ENCODE assay signal across 9 cellular contexts in genomic region chr6:30955367-30956042, GRCh38. TPM values are rescaled to one million over a fixed set of nuclear protein-coding genes. Genes with fewer than 3 reads are reported as not detected.
DNase-seq lines count a peak whose midpoint lies in the region; ATAC-seq and TF ChIP-seq lines count a peak whose summit lies in the region.
"Had no signal": no experiment of that assay in that cellular context is flagged by ENCODE, and none has a peak within 500 bp of the region (broad histone marks: within the 10 kb centered on the region; RNA-seq: fewer than 3 reads in every experiment).

No MANE protein-coding gene starts in this region.

- no peaks in the 10 kb centered on the region for H3K36me3 ChIP-seq in HUES64 (ENCODE audit: insufficient read depth, low read length)

- H3K9me3 Mint-ChIP-seq in WTC11 = peaks cover 25% of the 10 kb centered on the region

- CTCF ChIA-PET in WTC11 (lab: Charles Lee) = interaction anchor here (0.7 to 2.7 kb wide), 11 partner anchors 13 to 132 kb away, joined by 3 to 29 read pairs (median 6); partner anchors contain the start of gene VARS2

- H3K9ac ChIP-seq in HUES64 (ENCODE audit: low read depth, low read length) = peak overlapping the region; percentile 64

- ATAC-seq in GM18909 (IDR thresholded peaks at IDR 0.05; ENCODE audit: poor library complexity, unreplicated experiment) (peak; percentile 72), WTC11 (peak; percentile 82), left colon (peak; percentile 82), GM18858 (IDR thresholded peaks at IDR 0.05; ENCODE audit: unreplicated experiment) (no peak)

- WGBS in HUES64 = 3% methylated on average over 43 of the region's 46 CpGs

- peaks cover 14% of the 10 kb centered on the region for H3K4me1 ChIP-seq in HUES64 (ENCODE audit: insufficient read depth, low read length)

- H3K27ac Mint-ChIP-seq in WTC11 = no peak overlapping the region

- TF ChIP-seq CTCF in WTC11 (IDR thresholded peaks at IDR 0.05) = no peak
- no peak for TF ChIP-seq CTCF in cardiac fibroblast (IDR thresholded peaks at IDR 0.05; ENCODE audit: low read depth, low read length)

- 0 out of 2 replicates have a peak, but pooled peaks cover 3% of the 10 kb centered on the region for H3K9me3 ChIP-seq in HUES64 (ENCODE audit: insufficient read depth, low read depth, low read length)

- H3K36me3 Mint-ChIP-seq in WTC11 = no peaks in the 10 kb centered on the region

- peaks cover 69% of the 10 kb centered on the region for H3K27me3 Mint-ChIP-seq in WTC11 (ENCODE audit: low read depth)

- H3K4me3 Mint-ChIP-seq in WTC11 = peak overlapping the region; percentile 64

- H3K4me3 ChIP-seq in HUES64 (ENCODE audit: low read length) = peak overlapping the region; percentile 69
- H3K4me3 ChIP-seq in cardiac fibroblast (replicated peaks in 1 of 2; ENCODE audit: low read depth in 2 of 2, low read length in 2 of 2) = peak overlapping the region; percentile 29 to 39

- H3K4me1 Mint-ChIP-seq in WTC11 = peaks cover 24% of the 10 kb centered on the region

- peak; percentile 80 for DNase-seq in WTC11 (ENCODE audit: low spot score)
- peak; percentile 9 to 15 for DNase-seq in cardiac fibroblast (ENCODE audit: low read depth in 2 of 2)
- peak; percentile 66 to 74 for DNase-seq in left colon
- DNase-seq in stimulated activated CD4-positive, alpha-beta T cell treated with anti-CD3 and anti-CD28 coated beads, Interleukin-2, amount 100 ng/mL, for 24 hours = peak; percentile 74 to 86
- no peak for DNase-seq in dedifferentiated amniotic fluid mesenchymal stem cell (ENCODE audit: extremely low spot score)

- POLR2A ChIA-PET in WTC11 (lab: Charles Lee) = no interaction called here

- intact Hi-C loops in left colon (cut with DNase I, micrococcal nuclease) = no loop called here

- H3K27ac ChIP-seq in HUES64 (ENCODE audit: low read depth, low read length) = no peak overlapping the region

- H3K27me3 ChIP-seq in HUES64 (ENCODE audit: insufficient read depth, low read length) = peaks cover 35% of the 10 kb centered on the region

TF ChIP-seq in WTC11, 78 proteins besides CTCF, POLR2A, EP300 and RAD21:
- TF ChIP-seq ZNF423 (CRISPR knock-in tag; IDR thresholded peaks at IDR 0.05) (peak; percentile 8; the same call in 1 of the 2 replicates), USF2 (CRISPR knock-in tag; IDR thresholded peaks at IDR 0.05) (no peak), ZNF281 (CRISPR knock-in tag; IDR thresholded peaks at IDR 0.05) (0 out of 2 replicates have a peak, but pooled peaks have one; percentile 61)

RNA-seq across cellular contexts. Expression of gene MUCL3, which starts 14.7 kb away (rescaled TPM):
- 0.10 TPM for polyA plus RNA-seq in HUES64 (2013, experiment 1 of 2)
- polyA plus RNA-seq in HUES64 (2013, experiment 2 of 2) = 0.13 TPM
- 0.15 to 0.21 TPM (median 0.18 TPM) in 3 replicates for total RNA-seq in WTC11 (2021)
- not detected for total RNA-seq in left colon
- total RNA-seq: myocyte had no signal

RNA-seq across cellular contexts. Expression of gene SFTA2, which starts 23.5 kb away (rescaled TPM):
- polyA plus RNA-seq in HUES64 (2013, experiment 1 of 2) = not detected
- polyA plus RNA-seq in HUES64 (2013, experiment 2 of 2) = not detected
- total RNA-seq in WTC11 (2021) (0.66 to 0.80 TPM in 2 of 3 replicates, not detected in the other), left colon (not detected)
- total RNA-seq: myocyte had no signal

RNA-seq across cellular contexts. Expression of gene MUC21, which starts 28.0 kb away (rescaled TPM):
- polyA plus RNA-seq in HUES64 (2013, experiment 1 of 2) = not detected
- not detected for polyA plus RNA-seq in HUES64 (2013, experiment 2 of 2)
- total RNA-seq in WTC11 (2021) = not detected in 3 replicates
- not detected for total RNA-seq in left colon
- total RNA-seq: myocyte had no signal

RNA-seq across cellular contexts. Expression of gene VARS2, which starts 41.5 kb away (rescaled TPM):
- polyA plus RNA-seq in HUES64 (2013, experiment 1 of 2) = 25.4 TPM
- 23.3 TPM for polyA plus RNA-seq in HUES64 (2013, experiment 2 of 2)
- total RNA-seq in WTC11 (2021) = 65.6 to 74.1 TPM (median 69.9 TPM) in 3 replicates
- total RNA-seq in left colon = 10 to 100 TPM; 17.7 to 34.8 TPM

RNA-seq across cellular contexts. Expression of gene GTF2H4, which starts 47.5 kb away (rescaled TPM):
- 31.2 TPM for polyA plus RNA-seq in HUES64 (2013, experiment 1 of 2)
- 24.7 TPM for polyA plus RNA-seq in HUES64 (2013, experiment 2 of 2)
- total RNA-seq in WTC11 (2021) (46.2 to 49.7 TPM (median 49.2 TPM) in 3 replicates), left colon (10 to 100 TPM; 18.3 to 34.4 TPM)
